In the genomic region with DNA sequence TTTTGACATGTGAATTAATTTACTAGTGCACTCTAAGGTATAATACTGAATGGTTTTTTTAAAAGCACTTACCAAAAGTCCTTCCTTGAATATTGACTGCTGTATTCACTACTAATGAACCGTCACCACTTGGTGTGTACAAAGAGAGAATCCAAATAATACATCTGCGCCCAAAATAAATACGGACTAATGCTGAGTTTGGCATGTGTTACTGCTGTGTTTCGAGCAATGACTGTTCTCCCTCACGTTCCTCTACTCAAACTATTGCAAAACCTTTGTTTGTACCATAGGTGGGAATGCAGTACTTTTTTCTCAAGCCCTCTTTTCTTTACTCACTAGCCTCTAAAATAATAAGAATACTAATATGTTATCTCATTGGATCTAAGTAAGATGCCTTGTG, we compare ENCODE assay signal across 1 cellular context.
TF ChIP-seq lines count a peak whose summit lies in the region.

No MANE protein-coding gene starts in this region.

TF ChIP-seq in HepG2, 621 proteins besides CTCF, POLR2A, EP300 and RAD21 (continued from another document):
- TF ChIP-seq, protein P1, sequence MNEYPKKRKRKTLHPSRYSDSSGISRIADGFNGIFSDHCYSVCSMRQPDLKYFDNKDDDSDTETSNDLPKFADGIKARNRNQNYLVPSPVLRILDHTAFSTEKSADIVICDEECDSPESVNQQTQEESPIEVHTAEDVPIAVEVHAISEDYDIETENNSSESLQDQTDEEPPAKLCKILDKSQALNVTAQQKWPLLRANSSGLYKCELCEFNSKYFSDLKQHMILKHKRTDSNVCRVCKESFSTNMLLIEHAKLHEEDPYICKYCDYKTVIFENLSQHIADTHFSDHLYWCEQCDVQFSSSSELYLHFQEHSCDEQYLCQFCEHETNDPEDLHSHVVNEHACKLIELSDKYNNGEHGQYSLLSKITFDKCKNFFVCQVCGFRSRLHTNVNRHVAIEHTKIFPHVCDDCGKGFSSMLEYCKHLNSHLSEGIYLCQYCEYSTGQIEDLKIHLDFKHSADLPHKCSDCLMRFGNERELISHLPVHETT (CRISPR knock-in tag; conservative IDR thresholded peaks at IDR 0.05) = no peak
- TF ChIP-seq KDM5B (CRISPR knock-in tag; IDR thresholded peaks at IDR 0.05; ENCODE audit: borderline replicate concordance) (no peak), ZNF451 (CRISPR knock-in tag; IDR thresholded peaks at IDR 0.05) (no peak), ZNF282 (IDR thresholded peaks at IDR 0.05; ENCODE audit: partially characterized antibody) (no peak), YEATS2 (CRISPR knock-in tag; IDR thresholded peaks at IDR 0.05; ENCODE audit: borderline replicate concordance) (no peak), GATA4 (IDR thresholded peaks at IDR 0.05; ENCODE audit: borderline replicate concordance, low read depth) (no peak), ZMYM3 (CRISPR knock-in tag; IDR thresholded peaks at IDR 0.05) (no peak), ZNF530 (CRISPR knock-in tag; IDR thresholded peaks at IDR 0.05; ENCODE audit: low read depth) (no peak), XBP1 (CRISPR knock-in tag; IDR thresholded peaks at IDR 0.05) (no peak), MATR3 (CRISPR knock-in tag; IDR thresholded peaks at IDR 0.05) (no peak), ZNF230 (CRISPR knock-in tag; IDR thresholded peaks at IDR 0.05) (no peak), FOXK2 (IDR thresholded peaks at IDR 0.05) (no peak), CBFB (CRISPR knock-in tag; IDR thresholded peaks at IDR 0.05) (no peak)
- TF ChIP-seq, protein P2, sequence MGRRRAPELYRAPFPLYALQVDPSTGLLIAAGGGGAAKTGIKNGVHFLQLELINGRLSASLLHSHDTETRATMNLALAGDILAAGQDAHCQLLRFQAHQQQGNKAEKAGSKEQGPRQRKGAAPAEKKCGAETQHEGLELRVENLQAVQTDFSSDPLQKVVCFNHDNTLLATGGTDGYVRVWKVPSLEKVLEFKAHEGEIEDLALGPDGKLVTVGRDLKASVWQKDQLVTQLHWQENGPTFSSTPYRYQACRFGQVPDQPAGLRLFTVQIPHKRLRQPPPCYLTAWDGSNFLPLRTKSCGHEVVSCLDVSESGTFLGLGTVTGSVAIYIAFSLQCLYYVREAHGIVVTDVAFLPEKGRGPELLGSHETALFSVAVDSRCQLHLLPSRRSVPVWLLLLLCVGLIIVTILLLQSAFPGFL (CRISPR knock-in tag; IDR thresholded peaks at IDR 0.05) = no peak
- TF ChIP-seq, protein P3, sequence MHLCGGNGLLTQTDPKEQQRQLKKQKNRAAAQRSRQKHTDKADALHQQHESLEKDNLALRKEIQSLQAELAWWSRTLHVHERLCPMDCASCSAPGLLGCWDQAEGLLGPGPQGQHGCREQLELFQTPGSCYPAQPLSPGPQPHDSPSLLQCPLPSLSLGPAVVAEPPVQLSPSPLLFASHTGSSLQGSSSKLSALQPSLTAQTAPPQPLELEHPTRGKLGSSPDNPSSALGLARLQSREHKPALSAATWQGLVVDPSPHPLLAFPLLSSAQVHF (CRISPR knock-in tag; IDR thresholded peaks at IDR 0.05) = no peak
- TF ChIP-seq, protein P4, sequence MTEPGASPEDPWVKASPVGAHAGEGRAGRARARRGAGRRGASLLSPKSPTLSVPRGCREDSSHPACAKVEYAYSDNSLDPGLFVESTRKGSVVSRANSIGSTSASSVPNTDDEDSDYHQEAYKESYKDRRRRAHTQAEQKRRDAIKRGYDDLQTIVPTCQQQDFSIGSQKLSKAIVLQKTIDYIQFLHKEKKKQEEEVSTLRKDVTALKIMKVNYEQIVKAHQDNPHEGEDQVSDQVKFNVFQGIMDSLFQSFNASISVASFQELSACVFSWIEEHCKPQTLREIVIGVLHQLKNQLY (CRISPR knock-in tag; IDR thresholded peaks at IDR 0.05) = no peak
- TF ChIP-seq, protein P5, sequence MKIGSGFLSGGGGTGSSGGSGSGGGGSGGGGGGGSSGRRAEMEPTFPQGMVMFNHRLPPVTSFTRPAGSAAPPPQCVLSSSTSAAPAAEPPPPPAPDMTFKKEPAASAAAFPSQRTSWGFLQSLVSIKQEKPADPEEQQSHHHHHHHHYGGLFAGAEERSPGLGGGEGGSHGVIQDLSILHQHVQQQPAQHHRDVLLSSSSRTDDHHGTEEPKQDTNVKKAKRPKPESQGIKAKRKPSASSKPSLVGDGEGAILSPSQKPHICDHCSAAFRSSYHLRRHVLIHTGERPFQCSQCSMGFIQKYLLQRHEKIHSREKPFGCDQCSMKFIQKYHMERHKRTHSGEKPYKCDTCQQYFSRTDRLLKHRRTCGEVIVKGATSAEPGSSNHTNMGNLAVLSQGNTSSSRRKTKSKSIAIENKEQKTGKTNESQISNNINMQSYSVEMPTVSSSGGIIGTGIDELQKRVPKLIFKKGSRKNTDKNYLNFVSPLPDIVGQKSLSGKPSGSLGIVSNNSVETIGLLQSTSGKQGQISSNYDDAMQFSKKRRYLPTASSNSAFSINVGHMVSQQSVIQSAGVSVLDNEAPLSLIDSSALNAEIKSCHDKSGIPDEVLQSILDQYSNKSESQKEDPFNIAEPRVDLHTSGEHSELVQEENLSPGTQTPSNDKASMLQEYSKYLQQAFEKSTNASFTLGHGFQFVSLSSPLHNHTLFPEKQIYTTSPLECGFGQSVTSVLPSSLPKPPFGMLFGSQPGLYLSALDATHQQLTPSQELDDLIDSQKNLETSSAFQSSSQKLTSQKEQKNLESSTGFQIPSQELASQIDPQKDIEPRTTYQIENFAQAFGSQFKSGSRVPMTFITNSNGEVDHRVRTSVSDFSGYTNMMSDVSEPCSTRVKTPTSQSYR (CRISPR knock-in tag; IDR thresholded peaks at IDR 0.05; ENCODE audit: borderline replicate concordance) = no peak
